In genomic region chr9:86487222-86487841, GRCh38 we compare ENCODE assay signal across 9 cellular contexts.
DNase-seq lines count a peak whose midpoint lies in the region; ATAC-seq and TF ChIP-seq lines count a peak whose summit lies in the region.
"Had no signal": no experiment of that assay in that cellular context is flagged by ENCODE, and none has a peak within 500 bp of the region (broad histone marks: within the 10 kb centered on the region; RNA-seq: fewer than 3 reads in every experiment).

No MANE protein-coding gene starts in this region.

- 0% methylated on average over 1 of the region's 1 CpG for WGBS in right lobe of liver (ENCODE audit: insufficient coverage, low coverage, low lambda C conversion rate, missing lambda C conversion rate)

- intact Hi-C loops in right lobe of liver (cut with DNase I), result loop anchor here in 1 of 2 donors (10.0 kb wide), 1 partner anchor 837 kb away; no protein-coding TSS in a partner anchor

- peak; percentile 42 for DNase-seq in NCI-H748 (lab: John Stamatoyannopoulos, UW; ENCODE audit: unreplicated experiment)
- DNase-seq in cerebellum (ENCODE audit: low spot score), result peak; percentile 49
- DNase-seq in right lobe of liver, result no peak
- DNase-seq in activated effector memory CD4-positive, alpha-beta T cell treated with Interleukin-2 at 50 U/mL for 16 hours, result no peak
- DNase-seq: activated naive CD8-positive, alpha-beta T cell treated with anti-CD3 and anti-CD28 coated beads, Interleukin-2, amount 10 ng/mL, durations not matched to agents 7 days and 5 days had no signal

- no peaks in the 10 kb centered on the region for H3K9me3 ChIP-seq in right lobe of liver

- TF ChIP-seq POLR2A in right lobe of liver (IDR thresholded peaks at IDR 0.05), result no peak

- no peak overlapping the region for H3K4me3 ChIP-seq in right lobe of liver

- ATAC-seq in right lobe of liver (peak; percentile 69 to 85 (median 78)), HG03342 (IDR thresholded peaks at IDR 0.05; ENCODE audit: unreplicated experiment) (no peak), HG03039 (IDR thresholded peaks at IDR 0.05; ENCODE audit: unreplicated experiment) (no peak)

- H3K27me3 ChIP-seq in right lobe of liver, result no peaks in the 10 kb centered on the region

- no peaks in the 10 kb centered on the region for H3K36me3 ChIP-seq in right lobe of liver

- H3K27ac ChIP-seq in 22Rv1 (no peak overlapping the region), right lobe of liver (no peak overlapping the region)

- no peaks in the 10 kb centered on the region for H3K4me1 ChIP-seq in right lobe of liver

- peak; percentile 57 for TF ChIP-seq CTCF in 22Rv1 (IDR thresholded peaks at IDR 0.05)
- TF ChIP-seq CTCF in GM12874 (IDR thresholded peaks at IDR 0.05; ENCODE audit: insufficient read depth, low read depth, low read length), result peak; percentile 15; the same call in 1 of the 2 replicates
- TF ChIP-seq CTCF in right lobe of liver (IDR thresholded peaks at IDR 0.05), result peak; percentile 61 to 68 (median 63)

Comparison
In these comparisons a context has a peak if more than half of its experiments do, and no peak if none do; other contexts are left out.
1. DNase-seq: peak in NCI-H748 (single experiment) and cerebellum (single experiment); none in right lobe of liver (0 of 3) and activated effector memory CD4-positive, alpha-beta T cell treated with Interleukin-2 at 50 U/mL for 16 hours (single experiment).
2. ATAC-seq: peak in right lobe of liver (4 of 4); none in HG03342 (single experiment) and HG03039 (single experiment).
3. Peak in every context shown above with its lines, with median percentiles within 50 percentile points of each other: CTCF ChIP-seq.